ENCODE assay signal across 10 cellular contexts in genomic region chr2:147463881-147464520, GRCh38.
A peak's percentile ranks its signal among the peaks of the same experiment; 100 is the strongest.
DNase-seq lines count a peak whose midpoint lies in the region; ATAC-seq, FAIRE-seq and TF ChIP-seq lines count a peak whose summit lies in the region.
"Had no signal": no experiment of that assay in that cellular context is flagged by ENCODE, and none has a peak within 500 bp of the region (broad histone marks: within the 10 kb centered on the region; RNA-seq: fewer than 3 reads in every experiment).

No MANE protein-coding gene starts in this region.

- 83 to 86% methylated on average over 8 of the region's 8 CpGs for WGBS in tibial nerve, 2 donors

- no peak overlapping the region for H3K27ac Mint-ChIP-seq in stimulated activated memory B cell treated with anti-CD40 and anti-IgM and Interleukin-4, amounts not matched to agents 10 μg/mL and 1 μg/mL and 100 μg/mL, for 72 hours

- no peaks in the 10 kb centered on the region for H3K4me1 ChIP-seq in tibial nerve

- no peak for TF ChIP-seq EP300 in tibial nerve (IDR thresholded peaks at IDR 0.05)

- TF ChIP-seq CTCF in tibial nerve (IDR thresholded peaks at IDR 0.05) = no peak

- H3K36me3 Mint-ChIP-seq in stimulated activated memory B cell treated with anti-CD40 and anti-IgM and Interleukin-4, amounts not matched to agents 10 μg/mL and 1 μg/mL and 100 μg/mL, for 72 hours = no peaks in the 10 kb centered on the region

- peak; percentile 34 for DNase-seq in GM19239 (ENCODE audit: insufficient read length, low spot score)
- DNase-seq in HuH-7 (ENCODE audit: low spot score) = peak; percentile 55
- DNase-seq in sciatic nerve (ENCODE audit: low spot score) = no peak
- DNase-seq in occipital lobe (lab: John Stamatoyannopoulos, UW) = no peak
- no peak for DNase-seq in globus pallidus (ENCODE audit: low spot score)
- DNase-seq in tibial nerve (ENCODE audit: low spot score in 2 of 2) = no peak
- DNase-seq: DMS153, left cardiac atrium had no signal

- no peak overlapping the region for H3K4me3 ChIP-seq in tibial nerve

- no peaks in the 10 kb centered on the region for H3K27me3 Mint-ChIP-seq in stimulated activated memory B cell treated with anti-CD40 and anti-IgM and Interleukin-4, amounts not matched to agents 10 μg/mL and 1 μg/mL and 100 μg/mL, for 72 hours

- intact Hi-C loops in sciatic nerve (cut with DNase I) = no loop called here

- no peaks in the 10 kb centered on the region for H3K4me1 Mint-ChIP-seq in stimulated activated memory B cell treated with anti-CD40 and anti-IgM and Interleukin-4, amounts not matched to agents 10 μg/mL and 1 μg/mL and 100 μg/mL, for 72 hours

- H3K27me3 ChIP-seq in tibial nerve = no peaks in the 10 kb centered on the region

- no peaks in the 10 kb centered on the region for H3K36me3 ChIP-seq in tibial nerve

- no peak overlapping the region for H3K27ac ChIP-seq in tibial nerve

- H3K9me3 Mint-ChIP-seq in stimulated activated memory B cell treated with anti-CD40 and anti-IgM and Interleukin-4, amounts not matched to agents 10 μg/mL and 1 μg/mL and 100 μg/mL, for 72 hours = no peaks in the 10 kb centered on the region

- no peak for FAIRE-seq in GM19239 (lab: Jason Lieb, UNC)

- no peak overlapping the region for H3K4me3 Mint-ChIP-seq in stimulated activated memory B cell treated with anti-CD40 and anti-IgM and Interleukin-4, amounts not matched to agents 10 μg/mL and 1 μg/mL and 100 μg/mL, for 72 hours

- ATAC-seq in HG02852 (IDR thresholded peaks at IDR 0.05; ENCODE audit: unreplicated experiment) (peak; percentile 77), sciatic nerve (no peak)
- ATAC-seq in stimulated activated memory B cell treated with anti-CD40 and anti-IgM and Interleukin-4, amounts not matched to agents 10 μg/mL and 1 μg/mL and 100 μg/mL, for 72 hours = peak; percentile 35
- ATAC-seq: left cardiac atrium had no signal

- no peak for TF ChIP-seq POLR2A in tibial nerve (IDR thresholded peaks at IDR 0.05)

- no peaks in the 10 kb centered on the region for H3K9me3 ChIP-seq in tibial nerve

Comparison
In these comparisons a context has a peak if more than half of its experiments do, and no peak if none do; other contexts are left out.
1. DNase-seq: peak in GM19239 (single experiment) and HuH-7 (single experiment); none in sciatic nerve (single experiment), occipital lobe (single experiment), globus pallidus (single experiment) and tibial nerve (0 of 2).